ENCODE assay signal across 17 cellular contexts in the genomic region with DNA sequence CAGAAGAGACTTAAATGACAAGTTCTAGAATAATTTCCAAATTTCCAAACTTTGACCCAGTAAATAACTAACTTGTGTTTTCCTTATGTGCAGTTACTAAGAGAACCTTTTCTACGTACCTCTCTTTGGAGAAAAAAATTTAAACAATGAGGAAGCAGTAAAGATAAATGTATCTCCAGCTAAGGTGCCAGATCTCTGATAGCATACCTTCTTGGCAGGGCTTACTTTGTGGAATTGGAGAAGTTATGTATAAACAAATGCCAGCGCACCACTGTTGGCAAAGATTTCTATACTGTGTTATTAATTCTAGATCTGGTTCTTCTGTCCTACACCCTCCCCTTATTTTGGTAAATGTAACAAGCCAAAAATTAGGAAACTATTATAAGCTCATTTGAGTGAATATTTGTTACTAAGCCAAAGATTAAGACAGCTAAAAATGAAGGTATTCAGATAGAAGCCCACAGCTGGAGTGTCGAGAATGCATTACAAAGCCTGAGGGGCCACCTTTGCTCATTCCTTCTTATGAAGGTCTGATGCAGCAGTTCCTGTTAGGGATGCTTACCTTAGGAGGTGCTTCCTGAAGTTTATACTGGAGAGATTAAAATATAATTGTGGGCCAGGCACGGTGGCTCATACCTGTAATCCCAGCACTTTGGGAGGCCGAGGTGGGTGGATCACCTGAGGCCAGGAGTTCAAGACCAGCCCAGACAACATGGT.
"Had no signal": no experiment of that assay in that cellular context is flagged by ENCODE, and none has a peak within 500 bp of the region (broad histone marks: within the 10 kb centered on the region; RNA-seq: fewer than 3 reads in every experiment).

No MANE protein-coding gene starts in this region.

- H3K4me3 Mint-ChIP-seq: activated CD4-positive, alpha-beta T cell treated with anti-CD3 and anti-CD28 coated beads, Interleukin-2, amount 10 ng/mL, durations not matched to agents 7 days and 5 days; activated naive CD8-positive, alpha-beta T cell treated with anti-CD3 and anti-CD28 coated beads, Interleukin-2, amount 10 ng/mL, durations not matched to agents 7 days and 5 days; activated T-helper 1 cell treated with anti-CD3 and anti-CD28 coated beads, Interleukin-12 subunit alpha, Interleukin-12 subunit beta, Interleukin-2, Interleukin-4 antibody, amounts not matched to agents 30 ng/mL and 10 ng/mL and 1 ng/mL, durations not matched to agents 14 hours and 24 hours and 36 hours; endodermal cell; memory B cell; natural killer cell treated with Interleukin-12 subunit alpha and Interleukin-12 subunit beta and Interleukin-15 and Interleukin-18, amount 100 ng/mL, for 72 hours; stimulated activated naive CD8-positive, alpha-beta T cell treated with anti-CD3 and anti-CD28 coated beads, Interleukin-15, Interleukin-2, amounts not matched to agents 100 ng/mL and 50 ng/mL, for 24 hours; T-helper 2 cell treated with Interferon-gamma antibody and Interleukin-4, amounts not matched to agents 5 μg/mL and 100 μg/mL, for 36 hours had no signal

- DNase-seq: activated CD4-positive, alpha-beta T cell treated with anti-CD3 and anti-CD28 coated beads, Interleukin-2, amount 10 ng/mL, durations not matched to agents 7 days and 5 days; activated CD4-positive, CD25-positive, alpha-beta regulatory T cell; activated CD8-positive, alpha-beta memory T cell treated with anti-CD3 and anti-CD28 coated beads for 24 hours; activated naive CD8-positive, alpha-beta T cell treated with anti-CD3 and anti-CD28 coated beads, Interleukin-2, amount 10 ng/mL, durations not matched to agents 7 days and 5 days; endodermal cell; erythroblast; heart right ventricle; left ventricle myocardium inferior; right lobe of liver; upper lobe of right lung had no signal

- H3K9me3 Mint-ChIP-seq: activated CD4-positive, alpha-beta T cell treated with anti-CD3 and anti-CD28 coated beads, Interleukin-2, amount 10 ng/mL, durations not matched to agents 7 days and 5 days; activated T-helper 1 cell treated with anti-CD3 and anti-CD28 coated beads, Interleukin-12 subunit alpha, Interleukin-12 subunit beta, Interleukin-2, Interleukin-4 antibody, amounts not matched to agents 30 ng/mL and 10 ng/mL and 1 ng/mL, durations not matched to agents 14 hours and 24 hours and 36 hours; memory B cell; natural killer cell treated with Interleukin-12 subunit alpha and Interleukin-12 subunit beta and Interleukin-15 and Interleukin-18, amount 100 ng/mL, for 72 hours; T-helper 2 cell treated with Interferon-gamma antibody and Interleukin-4, amounts not matched to agents 5 μg/mL and 100 μg/mL, for 36 hours had no signal

- H3K36me3 Mint-ChIP-seq: natural killer cell treated with Interleukin-12 subunit alpha and Interleukin-12 subunit beta and Interleukin-15 and Interleukin-18, amount 100 ng/mL, for 72 hours had no signal

- H3K27me3 Mint-ChIP-seq: activated CD4-positive, alpha-beta T cell treated with anti-CD3 and anti-CD28 coated beads, Interleukin-2, amount 10 ng/mL, durations not matched to agents 7 days and 5 days; activated naive CD8-positive, alpha-beta T cell treated with anti-CD3 and anti-CD28 coated beads, Interleukin-2, amount 10 ng/mL, durations not matched to agents 7 days and 5 days; memory B cell; natural killer cell treated with Interleukin-12 subunit alpha and Interleukin-12 subunit beta and Interleukin-15 and Interleukin-18, amount 100 ng/mL, for 72 hours; progenitor cell of endocrine pancreas; stimulated activated naive CD8-positive, alpha-beta T cell treated with anti-CD3 and anti-CD28 coated beads, Interleukin-15, Interleukin-2, amounts not matched to agents 100 ng/mL and 50 ng/mL, for 24 hours had no signal

- H3K27ac Mint-ChIP-seq: activated CD4-positive, alpha-beta T cell treated with anti-CD3 and anti-CD28 coated beads, Interleukin-2, amount 10 ng/mL, durations not matched to agents 7 days and 5 days; activated naive CD8-positive, alpha-beta T cell treated with anti-CD3 and anti-CD28 coated beads, Interleukin-2, amount 10 ng/mL, durations not matched to agents 7 days and 5 days; activated T-helper 1 cell treated with anti-CD3 and anti-CD28 coated beads, Interleukin-12 subunit alpha, Interleukin-12 subunit beta, Interleukin-2, Interleukin-4 antibody, amounts not matched to agents 30 ng/mL and 10 ng/mL and 1 ng/mL, durations not matched to agents 14 hours and 24 hours and 36 hours; endodermal cell; memory B cell; natural killer cell treated with Interleukin-12 subunit alpha and Interleukin-12 subunit beta and Interleukin-15 and Interleukin-18, amount 100 ng/mL, for 72 hours; progenitor cell of endocrine pancreas; stimulated activated naive CD8-positive, alpha-beta T cell treated with anti-CD3 and anti-CD28 coated beads, Interleukin-15, Interleukin-2, amounts not matched to agents 100 ng/mL and 50 ng/mL, for 24 hours; T-helper 2 cell treated with Interferon-gamma antibody and Interleukin-4, amounts not matched to agents 5 μg/mL and 100 μg/mL, for 36 hours had no signal

- H3K4me3 ChIP-seq: gastroesophageal sphincter, heart right ventricle, left ventricle myocardium inferior, right lobe of liver, upper lobe of right lung had no signal

- H3K27me3 ChIP-seq: gastroesophageal sphincter, heart right ventricle, right lobe of liver, upper lobe of right lung had no signal

- H3K36me3 ChIP-seq: heart right ventricle, left ventricle myocardium inferior, right lobe of liver, upper lobe of right lung had no signal

- H3K4me1 Mint-ChIP-seq: activated CD4-positive, alpha-beta T cell treated with anti-CD3 and anti-CD28 coated beads, Interleukin-2, amount 10 ng/mL, durations not matched to agents 7 days and 5 days; activated naive CD8-positive, alpha-beta T cell treated with anti-CD3 and anti-CD28 coated beads, Interleukin-2, amount 10 ng/mL, durations not matched to agents 7 days and 5 days; memory B cell had no signal

- ATAC-seq: gastroesophageal sphincter; heart right ventricle; natural killer cell treated with Interleukin-12 subunit alpha and Interleukin-12 subunit beta and Interleukin-15 and Interleukin-18, amount 100 ng/mL, for 72 hours; right lobe of liver; upper lobe of right lung had no signal
